Comparison of ENCODE assay signal across 7 cellular contexts in genomic region chr3:141212555-141212954, GRCh38.
"Had no signal": no experiment of that assay in that cellular context is flagged by ENCODE, and none has a peak within 500 bp of the region (broad histone marks: within the 10 kb centered on the region; RNA-seq: fewer than 3 reads in every experiment).

No MANE protein-coding gene starts in this region.

- DNase-seq: GOT3, H9, HCEC 1CT, IMR-90 had no signal

- H3K4me3 Mint-ChIP-seq: H9 had no signal

- ATAC-seq: K562 had no signal

- H3K4me3 ChIP-seq: K562 had no signal

- FAIRE-seq: H54, HTR-8/SVneo, K562 had no signal
